1 cellular context compared by ENCODE assay signal in the genomic region with DNA sequence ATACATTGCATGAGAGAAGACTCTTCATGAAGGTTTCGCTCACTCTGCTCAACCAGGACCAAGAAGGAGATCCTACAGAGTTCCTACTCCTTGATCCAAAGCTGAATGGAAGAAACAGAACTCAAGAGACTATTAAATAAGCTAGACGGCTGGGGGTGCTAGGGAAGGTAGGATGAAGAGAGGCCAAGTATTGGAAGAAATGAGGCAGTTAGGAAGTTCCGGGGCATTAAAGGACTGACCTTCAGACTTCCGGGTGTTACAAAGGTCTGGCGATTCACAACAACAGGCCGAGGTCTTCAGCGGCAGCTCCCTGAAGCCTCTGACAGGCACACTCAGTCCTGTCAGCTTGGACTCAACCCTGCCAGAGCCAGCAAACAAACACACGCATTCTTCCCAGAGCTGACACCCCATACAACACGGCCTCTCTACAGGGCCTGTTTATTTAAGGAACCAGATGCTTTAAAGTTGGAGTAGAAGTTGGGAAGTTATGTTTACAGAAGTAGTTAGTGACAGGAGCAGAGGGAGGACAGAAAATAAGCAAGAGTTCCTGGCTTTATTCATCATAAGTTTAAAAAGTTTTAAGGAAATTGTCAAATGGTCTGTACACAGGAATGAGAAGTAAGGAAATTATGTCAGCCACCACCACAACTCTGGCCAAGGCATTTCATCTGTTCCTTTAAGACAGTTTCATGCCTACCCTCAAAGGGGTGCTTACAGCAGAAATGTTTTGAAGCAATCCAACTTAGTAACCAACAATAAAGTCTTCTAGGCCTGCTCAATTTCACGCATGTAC.
A peak's percentile ranks its signal among the peaks of the same experiment; 100 is the strongest.
TF ChIP-seq lines count a peak whose summit lies in the region.

No MANE protein-coding gene starts in this region.

TF ChIP-seq in HepG2, 621 proteins besides CTCF, POLR2A, EP300 and RAD21 (continued from another document and continues in another):
- TF ChIP-seq, protein P1, sequence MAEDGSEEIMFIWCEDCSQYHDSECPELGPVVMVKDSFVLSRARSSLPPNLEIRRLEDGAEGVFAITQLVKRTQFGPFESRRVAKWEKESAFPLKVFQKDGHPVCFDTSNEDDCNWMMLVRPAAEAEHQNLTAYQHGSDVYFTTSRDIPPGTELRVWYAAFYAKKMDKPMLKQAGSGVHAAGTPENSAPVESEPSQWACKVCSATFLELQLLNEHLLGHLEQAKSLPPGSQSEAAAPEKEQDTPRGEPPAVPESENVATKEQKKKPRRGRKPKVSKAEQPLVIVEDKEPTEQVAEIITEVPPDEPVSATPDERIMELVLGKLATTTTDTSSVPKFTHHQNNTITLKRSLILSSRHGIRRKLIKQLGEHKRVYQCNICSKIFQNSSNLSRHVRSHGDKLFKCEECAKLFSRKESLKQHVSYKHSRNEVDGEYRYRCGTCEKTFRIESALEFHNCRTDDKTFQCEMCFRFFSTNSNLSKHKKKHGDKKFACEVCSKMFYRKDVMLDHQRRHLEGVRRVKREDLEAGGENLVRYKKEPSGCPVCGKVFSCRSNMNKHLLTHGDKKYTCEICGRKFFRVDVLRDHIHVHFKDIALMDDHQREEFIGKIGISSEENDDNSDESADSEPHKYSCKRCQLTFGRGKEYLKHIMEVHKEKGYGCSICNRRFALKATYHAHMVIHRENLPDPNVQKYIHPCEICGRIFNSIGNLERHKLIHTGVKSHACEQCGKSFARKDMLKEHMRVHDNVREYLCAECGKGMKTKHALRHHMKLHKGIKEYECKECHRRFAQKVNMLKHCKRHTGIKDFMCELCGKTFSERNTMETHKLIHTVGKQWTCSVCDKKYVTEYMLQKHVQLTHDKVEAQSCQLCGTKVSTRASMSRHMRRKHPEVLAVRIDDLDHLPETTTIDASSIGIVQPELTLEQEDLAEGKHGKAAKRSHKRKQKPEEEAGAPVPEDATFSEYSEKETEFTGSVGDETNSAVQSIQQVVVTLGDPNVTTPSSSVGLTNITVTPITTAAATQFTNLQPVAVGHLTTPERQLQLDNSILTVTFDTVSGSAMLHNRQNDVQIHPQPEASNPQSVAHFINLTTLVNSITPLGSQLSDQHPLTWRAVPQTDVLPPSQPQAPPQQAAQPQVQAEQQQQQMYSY (CRISPR knock-in tag; IDR thresholded peaks at IDR 0.05): no peak
- TF ChIP-seq SMYD3 (CRISPR knock-in tag; IDR thresholded peaks at IDR 0.05) (no peak), ZNF674 (CRISPR knock-in tag; IDR thresholded peaks at IDR 0.05; ENCODE audit: low read depth) (no peak), ZNF34 (CRISPR knock-in tag; IDR thresholded peaks at IDR 0.05; ENCODE audit: borderline replicate concordance) (peak; percentile 67; the same call in 1 of the 2 replicates), ZNF607 (CRISPR knock-in tag; IDR thresholded peaks at IDR 0.05; ENCODE audit: borderline replicate concordance) (peak; percentile 38; the same call in 1 of the 2 replicates), KDM3A (CRISPR knock-in tag; IDR thresholded peaks at IDR 0.05; ENCODE audit: low read depth) (peak; percentile 69), ZNF614 (CRISPR knock-in tag; IDR thresholded peaks at IDR 0.05; ENCODE audit: borderline replicate concordance) (peak; percentile 42; the same call in 1 of the 2 replicates), MEIS2 (CRISPR knock-in tag; IDR thresholded peaks at IDR 0.05) (peak; percentile 99), RBAK (CRISPR knock-in tag; IDR thresholded peaks at IDR 0.05) (peak; percentile 85), PHF20 (CRISPR knock-in tag; IDR thresholded peaks at IDR 0.05) (peak; percentile 60; the same call in 1 of the 2 replicates), JARID2 (CRISPR knock-in tag; IDR thresholded peaks at IDR 0.05; ENCODE audit: insufficient replicate concordance) (no peak), ZSCAN25 (CRISPR knock-in tag; IDR thresholded peaks at IDR 0.05) (peak; percentile 74), ZNF766 (CRISPR knock-in tag; IDR thresholded peaks at IDR 0.05; ENCODE audit: borderline replicate concordance) (no peak), ZBTB38 (CRISPR knock-in tag; IDR thresholded peaks at IDR 0.05) (peak; percentile 80), PPARG (CRISPR knock-in tag; conservative IDR thresholded peaks at IDR 0.05) (peak; percentile 71), ZNF24 (IDR thresholded peaks at IDR 0.05) (0 out of 2 replicates have a peak, but pooled peaks have one; percentile 11), ARNT (IDR thresholded peaks at IDR 0.05) (no peak), SP2 (CRISPR knock-in tag; IDR thresholded peaks at IDR 0.05) (no peak), POLR2AphosphoS5 (IDR thresholded peaks at IDR 0.05; ENCODE audit: low read depth, low read length) (peak; percentile 61; the same call in 1 of the 2 replicates), FOXK1 (CRISPR knock-in tag; IDR thresholded peaks at IDR 0.05; ENCODE audit: borderline replicate concordance, low read depth) (peak; percentile 92), HNRNPL (IDR thresholded peaks at IDR 0.05; ENCODE audit: low read depth, low read length) (no peak), SOX6 (IDR thresholded peaks at IDR 0.05) (no peak), SOX6 (CRISPR knock-in tag; IDR thresholded peaks at IDR 0.05) (peak; percentile 92), ZNF121 (CRISPR knock-in tag; IDR thresholded peaks at IDR 0.05) (no peak), GFI1 (CRISPR knock-in tag; IDR thresholded peaks at IDR 0.05; ENCODE audit: borderline replicate concordance) (peak; percentile 85; the same call in 1 of the 2 replicates), ZBTB1 (CRISPR knock-in tag; IDR thresholded peaks at IDR 0.05; ENCODE audit: borderline replicate concordance) (no peak), HOXA5 (CRISPR knock-in tag; IDR thresholded peaks at IDR 0.05) (peak; percentile 61; the same call in 1 of the 2 replicates), HES4 (CRISPR knock-in tag; IDR thresholded peaks at IDR 0.05; ENCODE audit: borderline replicate concordance) (no peak), ZNF317 (CRISPR knock-in tag; IDR thresholded peaks at IDR 0.05) (no peak), REXO4 (CRISPR knock-in tag; IDR thresholded peaks at IDR 0.05; ENCODE audit: borderline replicate concordance) (no peak), HMGA1 (CRISPR knock-in tag; conservative IDR thresholded peaks at IDR 0.05) (no peak), ZZZ3 (CRISPR knock-in tag; IDR thresholded peaks at IDR 0.05; ENCODE audit: borderline replicate concordance) (no peak), RNF2 (conservative IDR thresholded peaks at IDR 0.05; ENCODE audit: low read depth) (no peak), ZBTB3 (CRISPR knock-in tag; IDR thresholded peaks at IDR 0.05; ENCODE audit: borderline replicate concordance, low read depth) (0 out of 2 replicates have a peak, but pooled peaks have one; percentile 58), SNRNP70 (IDR thresholded peaks at IDR 0.05; ENCODE audit: low read depth, low read length) (no peak)
- TF ChIP-seq, protein P2, sequence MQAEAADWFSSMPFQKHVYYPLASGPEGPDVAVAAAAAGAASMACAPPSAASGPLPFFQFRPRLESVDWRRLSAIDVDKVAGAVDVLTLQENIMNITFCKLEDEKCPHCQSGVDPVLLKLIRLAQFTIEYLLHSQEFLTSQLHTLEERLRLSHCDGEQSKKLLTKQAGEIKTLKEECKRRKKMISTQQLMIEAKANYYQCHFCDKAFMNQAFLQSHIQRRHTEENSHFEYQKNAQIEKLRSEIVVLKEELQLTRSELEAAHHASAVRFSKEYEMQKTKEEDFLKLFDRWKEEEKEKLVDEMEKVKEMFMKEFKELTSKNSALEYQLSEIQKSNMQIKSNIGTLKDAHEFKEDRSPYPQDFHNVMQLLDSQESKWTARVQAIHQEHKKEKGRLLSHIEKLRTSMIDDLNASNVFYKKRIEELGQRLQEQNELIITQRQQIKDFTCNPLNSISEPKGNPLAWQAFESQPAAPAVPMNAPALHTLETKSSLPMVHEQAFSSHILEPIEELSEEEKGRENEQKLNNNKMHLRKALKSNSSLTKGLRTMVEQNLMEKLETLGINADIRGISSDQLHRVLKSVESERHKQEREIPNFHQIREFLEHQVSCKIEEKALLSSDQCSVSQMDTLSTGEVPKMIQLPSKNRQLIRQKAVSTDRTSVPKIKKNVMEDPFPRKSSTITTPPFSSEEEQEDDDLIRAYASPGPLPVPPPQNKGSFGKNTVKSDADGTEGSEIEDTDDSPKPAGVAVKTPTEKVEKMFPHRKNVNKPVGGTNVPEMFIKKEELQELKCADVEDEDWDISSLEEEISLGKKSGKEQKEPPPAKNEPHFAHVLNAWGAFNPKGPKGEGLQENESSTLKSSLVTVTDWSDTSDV (CRISPR knock-in tag; IDR thresholded peaks at IDR 0.05): no peak
- TF ChIP-seq, protein P3, sequence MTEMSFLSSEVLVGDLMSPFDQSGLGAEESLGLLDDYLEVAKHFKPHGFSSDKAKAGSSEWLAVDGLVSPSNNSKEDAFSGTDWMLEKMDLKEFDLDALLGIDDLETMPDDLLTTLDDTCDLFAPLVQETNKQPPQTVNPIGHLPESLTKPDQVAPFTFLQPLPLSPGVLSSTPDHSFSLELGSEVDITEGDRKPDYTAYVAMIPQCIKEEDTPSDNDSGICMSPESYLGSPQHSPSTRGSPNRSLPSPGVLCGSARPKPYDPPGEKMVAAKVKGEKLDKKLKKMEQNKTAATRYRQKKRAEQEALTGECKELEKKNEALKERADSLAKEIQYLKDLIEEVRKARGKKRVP (CRISPR knock-in tag; IDR thresholded peaks at IDR 0.05): peak in 1 of 2 experiments; percentile 51; a peak in 1 of 4 replicates
- TF ChIP-seq, protein P4, sequence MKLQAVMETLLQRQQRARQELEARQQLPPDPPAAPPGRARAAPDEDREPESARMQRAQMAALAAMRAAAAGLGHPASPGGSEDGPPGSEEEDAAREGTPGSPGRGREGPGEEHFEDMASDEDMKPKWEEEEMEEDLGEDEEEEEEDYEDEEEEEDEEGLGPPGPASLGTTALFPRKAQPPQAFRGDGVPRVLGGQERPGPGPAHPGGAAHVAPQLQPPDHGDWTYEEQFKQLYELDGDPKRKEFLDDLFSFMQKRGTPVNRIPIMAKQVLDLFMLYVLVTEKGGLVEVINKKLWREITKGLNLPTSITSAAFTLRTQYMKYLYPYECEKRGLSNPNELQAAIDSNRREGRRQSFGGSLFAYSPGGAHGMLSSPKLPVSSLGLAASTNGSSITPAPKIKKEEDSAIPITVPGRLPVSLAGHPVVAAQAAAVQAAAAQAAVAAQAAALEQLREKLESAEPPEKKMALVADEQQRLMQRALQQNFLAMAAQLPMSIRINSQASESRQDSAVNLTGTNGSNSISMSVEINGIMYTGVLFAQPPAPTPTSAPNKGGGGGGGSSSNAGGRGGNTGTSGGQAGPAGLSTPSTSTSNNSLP (IDR thresholded peaks at IDR 0.05; ENCODE audit: low read depth, low read length): no peak
- TF ChIP-seq, protein P5, sequence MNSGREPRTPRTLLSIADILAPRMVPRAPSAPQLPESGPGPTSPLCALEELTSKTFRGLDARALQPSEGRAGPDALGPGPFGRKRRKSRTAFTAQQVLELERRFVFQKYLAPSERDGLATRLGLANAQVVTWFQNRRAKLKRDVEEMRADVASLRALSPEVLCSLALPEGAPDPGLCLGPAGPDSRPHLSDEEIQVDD (CRISPR knock-in tag; IDR thresholded peaks at IDR 0.05; ENCODE audit: borderline replicate concordance): no peak
- TF ChIP-seq, protein P6, sequence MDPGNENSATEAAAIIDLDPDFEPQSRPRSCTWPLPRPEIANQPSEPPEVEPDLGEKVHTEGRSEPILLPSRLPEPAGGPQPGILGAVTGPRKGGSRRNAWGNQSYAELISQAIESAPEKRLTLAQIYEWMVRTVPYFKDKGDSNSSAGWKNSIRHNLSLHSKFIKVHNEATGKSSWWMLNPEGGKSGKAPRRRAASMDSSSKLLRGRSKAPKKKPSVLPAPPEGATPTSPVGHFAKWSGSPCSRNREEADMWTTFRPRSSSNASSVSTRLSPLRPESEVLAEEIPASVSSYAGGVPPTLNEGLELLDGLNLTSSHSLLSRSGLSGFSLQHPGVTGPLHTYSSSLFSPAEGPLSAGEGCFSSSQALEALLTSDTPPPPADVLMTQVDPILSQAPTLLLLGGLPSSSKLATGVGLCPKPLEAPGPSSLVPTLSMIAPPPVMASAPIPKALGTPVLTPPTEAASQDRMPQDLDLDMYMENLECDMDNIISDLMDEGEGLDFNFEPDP (CRISPR knock-in tag; conservative IDR thresholded peaks at IDR 0.05): no peak
- TF ChIP-seq, protein P7, sequence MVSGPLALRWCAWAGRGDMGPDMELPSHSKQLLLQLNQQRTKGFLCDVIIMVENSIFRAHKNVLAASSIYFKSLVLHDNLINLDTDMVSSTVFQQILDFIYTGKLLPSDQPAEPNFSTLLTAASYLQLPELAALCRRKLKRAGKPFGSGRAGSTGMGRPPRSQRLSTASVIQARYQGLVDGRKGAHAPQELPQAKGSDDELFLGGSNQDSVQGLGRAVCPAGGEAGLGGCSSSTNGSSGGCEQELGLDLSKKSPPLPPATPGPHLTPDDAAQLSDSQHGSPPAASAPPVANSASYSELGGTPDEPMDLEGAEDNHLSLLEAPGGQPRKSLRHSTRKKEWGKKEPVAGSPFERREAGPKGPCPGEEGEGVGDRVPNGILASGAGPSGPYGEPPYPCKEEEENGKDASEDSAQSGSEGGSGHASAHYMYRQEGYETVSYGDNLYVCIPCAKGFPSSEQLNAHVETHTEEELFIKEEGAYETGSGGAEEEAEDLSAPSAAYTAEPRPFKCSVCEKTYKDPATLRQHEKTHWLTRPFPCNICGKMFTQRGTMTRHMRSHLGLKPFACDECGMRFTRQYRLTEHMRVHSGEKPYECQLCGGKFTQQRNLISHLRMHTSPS (CRISPR knock-in tag; IDR thresholded peaks at IDR 0.05; ENCODE audit: low read depth): peak; percentile 32; the same call in 1 of the 2 replicates
- TF ChIP-seq, protein P8, sequence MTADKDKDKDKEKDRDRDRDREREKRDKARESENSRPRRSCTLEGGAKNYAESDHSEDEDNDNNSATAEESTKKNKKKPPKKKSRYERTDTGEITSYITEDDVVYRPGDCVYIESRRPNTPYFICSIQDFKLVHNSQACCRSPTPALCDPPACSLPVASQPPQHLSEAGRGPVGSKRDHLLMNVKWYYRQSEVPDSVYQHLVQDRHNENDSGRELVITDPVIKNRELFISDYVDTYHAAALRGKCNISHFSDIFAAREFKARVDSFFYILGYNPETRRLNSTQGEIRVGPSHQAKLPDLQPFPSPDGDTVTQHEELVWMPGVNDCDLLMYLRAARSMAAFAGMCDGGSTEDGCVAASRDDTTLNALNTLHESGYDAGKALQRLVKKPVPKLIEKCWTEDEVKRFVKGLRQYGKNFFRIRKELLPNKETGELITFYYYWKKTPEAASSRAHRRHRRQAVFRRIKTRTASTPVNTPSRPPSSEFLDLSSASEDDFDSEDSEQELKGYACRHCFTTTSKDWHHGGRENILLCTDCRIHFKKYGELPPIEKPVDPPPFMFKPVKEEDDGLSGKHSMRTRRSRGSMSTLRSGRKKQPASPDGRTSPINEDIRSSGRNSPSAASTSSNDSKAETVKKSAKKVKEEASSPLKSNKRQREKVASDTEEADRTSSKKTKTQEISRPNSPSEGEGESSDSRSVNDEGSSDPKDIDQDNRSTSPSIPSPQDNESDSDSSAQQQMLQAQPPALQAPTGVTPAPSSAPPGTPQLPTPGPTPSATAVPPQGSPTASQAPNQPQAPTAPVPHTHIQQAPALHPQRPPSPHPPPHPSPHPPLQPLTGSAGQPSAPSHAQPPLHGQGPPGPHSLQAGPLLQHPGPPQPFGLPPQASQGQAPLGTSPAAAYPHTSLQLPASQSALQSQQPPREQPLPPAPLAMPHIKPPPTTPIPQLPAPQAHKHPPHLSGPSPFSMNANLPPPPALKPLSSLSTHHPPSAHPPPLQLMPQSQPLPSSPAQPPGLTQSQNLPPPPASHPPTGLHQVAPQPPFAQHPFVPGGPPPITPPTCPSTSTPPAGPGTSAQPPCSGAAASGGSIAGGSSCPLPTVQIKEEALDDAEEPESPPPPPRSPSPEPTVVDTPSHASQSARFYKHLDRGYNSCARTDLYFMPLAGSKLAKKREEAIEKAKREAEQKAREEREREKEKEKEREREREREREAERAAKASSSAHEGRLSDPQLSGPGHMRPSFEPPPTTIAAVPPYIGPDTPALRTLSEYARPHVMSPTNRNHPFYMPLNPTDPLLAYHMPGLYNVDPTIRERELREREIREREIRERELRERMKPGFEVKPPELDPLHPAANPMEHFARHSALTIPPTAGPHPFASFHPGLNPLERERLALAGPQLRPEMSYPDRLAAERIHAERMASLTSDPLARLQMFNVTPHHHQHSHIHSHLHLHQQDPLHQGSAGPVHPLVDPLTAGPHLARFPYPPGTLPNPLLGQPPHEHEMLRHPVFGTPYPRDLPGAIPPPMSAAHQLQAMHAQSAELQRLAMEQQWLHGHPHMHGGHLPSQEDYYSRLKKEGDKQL (CRISPR knock-in tag; IDR thresholded peaks at IDR 0.05; ENCODE audit: low read depth): peak; percentile 79; the same call in 1 of the 2 replicates
